In genomic region chr2:39139511-39140237, GRCh38 we compare ENCODE assay signal across 1 cellular context.
TF ChIP-seq lines count a peak whose summit lies in the region.

No MANE protein-coding gene starts in this region.

TF ChIP-seq in K562, 482 proteins besides CTCF, POLR2A, EP300 and RAD21 (continued from another document):
- TF ChIP-seq MNT (conservative IDR thresholded peaks at IDR 0.05) (no peak), ZSCAN32 (CRISPR knock-in tag; IDR thresholded peaks at IDR 0.05) (0 out of 2 replicates have a peak, but pooled peaks have one; percentile 43), TRIM24 (IDR thresholded peaks at IDR 0.05) (peak in 1 of 2 experiments; percentile 44; a peak in 1 of 4 replicates), JUND (IDR thresholded peaks at IDR 0.05; ENCODE audit: borderline replicate concordance, low read depth, low read length) (peak; percentile 58; the same call in 1 of the 2 replicates), JUND (tag; IDR thresholded peaks at IDR 0.05; ENCODE audit: borderline replicate concordance, low read depth, low read length) (no peak), ARID1B (IDR thresholded peaks at IDR 0.05) (peak; percentile 40), BCL6 (CRISPR knock-in tag; IDR thresholded peaks at IDR 0.05) (no peak), ZNF449 (CRISPR knock-in tag; IDR thresholded peaks at IDR 0.05) (no peak), SMARCA4 (IDR thresholded peaks at IDR 0.05) (peak; percentile 75; the same call in 1 of the 2 replicates), BACH1 (tag; IDR thresholded peaks at IDR 0.05) (0 out of 2 replicates have a peak, but pooled peaks have one; percentile 12), EP400 (IDR thresholded peaks at IDR 0.05) (peak; percentile 61), CEBPG (CRISPR knock-in tag; IDR thresholded peaks at IDR 0.05) (peak; percentile 86), CEBPG (tag; conservative IDR thresholded peaks at IDR 0.05 in 1 of 2, IDR thresholded peaks at IDR 0.05 in 1 of 2) (peak; percentile 76 to 89), ZNF75A (CRISPR knock-in tag; IDR thresholded peaks at IDR 0.05) (no peak), ZBED1 (IDR thresholded peaks at IDR 0.05) (no peak), PBX2 (CRISPR knock-in tag; IDR thresholded peaks at IDR 0.05; ENCODE audit: low read depth) (no peak), PBX2 (tag; conservative IDR thresholded peaks at IDR 0.05; ENCODE audit: low read depth) (0 out of 2 replicates have a peak, but pooled peaks have one; percentile 6), NFYB (IDR thresholded peaks at IDR 0.05; ENCODE audit: extremely low read depth, insufficient read length) (no peak), SAFB (IDR thresholded peaks at IDR 0.05; ENCODE audit: borderline replicate concordance, low read depth, low read length) (no peak), CBFA2T2 (conservative IDR thresholded peaks at IDR 0.05) (no peak), ZNF395 (CRISPR knock-in tag; IDR thresholded peaks at IDR 0.05) (no peak), TOE1 (IDR thresholded peaks at IDR 0.05; ENCODE audit: borderline replicate concordance) (no peak), TOE1 (CRISPR knock-in tag; IDR thresholded peaks at IDR 0.05; ENCODE audit: borderline replicate concordance, low read depth) (no peak), NCOR1 (IDR thresholded peaks at IDR 0.05) (no peak), HOXB6 (CRISPR knock-in tag; IDR thresholded peaks at IDR 0.05; ENCODE audit: borderline replicate concordance) (no peak), ATF6 (CRISPR knock-in tag; IDR thresholded peaks at IDR 0.05) (no peak), ATF3 (IDR thresholded peaks at IDR 0.05) (peak; percentile 89), ATF3 (CRISPR knock-in tag; conservative IDR thresholded peaks at IDR 0.05) (no peak), ZNF253 (CRISPR knock-in tag; conservative IDR thresholded peaks at IDR 0.05) (no peak)
